In the genomic region with DNA sequence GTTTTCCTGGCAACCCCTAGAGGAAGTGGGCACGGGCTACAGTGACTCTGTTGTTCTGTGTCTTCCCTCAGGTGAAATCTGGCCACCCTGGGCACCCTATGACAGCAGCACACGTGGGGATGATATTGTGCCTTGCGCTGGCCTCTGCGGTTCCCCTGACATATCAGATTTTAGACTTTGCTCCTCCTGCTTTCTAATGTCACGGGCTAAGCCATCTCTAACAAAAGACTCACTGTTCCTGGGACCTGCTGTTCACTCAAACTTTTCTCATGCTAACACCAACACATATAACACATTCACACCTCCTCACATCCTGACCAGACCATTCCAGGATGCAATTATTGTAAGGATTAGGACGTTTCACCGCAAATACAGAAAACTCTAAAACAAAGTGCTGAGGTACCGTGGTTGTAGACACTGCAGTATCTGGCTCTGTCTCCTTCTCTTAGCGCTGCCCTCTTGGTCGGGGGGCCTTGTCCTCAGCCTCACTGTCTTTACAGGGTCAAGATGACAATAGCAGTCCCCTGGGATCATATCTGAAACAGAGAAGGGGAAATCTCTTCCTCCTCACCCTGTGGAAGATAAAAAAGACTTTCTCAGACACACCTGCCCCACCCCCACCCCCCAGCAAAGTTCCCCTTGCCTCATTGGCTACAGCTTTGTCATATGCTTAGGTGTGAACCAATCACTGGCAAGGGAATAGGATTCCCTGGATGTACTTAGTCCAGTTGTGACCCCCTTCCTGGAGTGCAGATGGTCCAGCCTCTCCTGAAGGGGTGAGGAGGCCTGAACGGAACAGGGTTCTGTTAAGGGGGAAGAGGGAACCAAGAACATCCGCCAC, we compare ENCODE assay signal across 1 cellular context.
TF ChIP-seq lines count a peak whose summit lies in the region.

No MANE protein-coding gene starts in this region.

TF ChIP-seq in HepG2, 621 proteins besides CTCF, POLR2A, EP300 and RAD21 (continued from another document and continues in another):
- TF ChIP-seq, protein P1, sequence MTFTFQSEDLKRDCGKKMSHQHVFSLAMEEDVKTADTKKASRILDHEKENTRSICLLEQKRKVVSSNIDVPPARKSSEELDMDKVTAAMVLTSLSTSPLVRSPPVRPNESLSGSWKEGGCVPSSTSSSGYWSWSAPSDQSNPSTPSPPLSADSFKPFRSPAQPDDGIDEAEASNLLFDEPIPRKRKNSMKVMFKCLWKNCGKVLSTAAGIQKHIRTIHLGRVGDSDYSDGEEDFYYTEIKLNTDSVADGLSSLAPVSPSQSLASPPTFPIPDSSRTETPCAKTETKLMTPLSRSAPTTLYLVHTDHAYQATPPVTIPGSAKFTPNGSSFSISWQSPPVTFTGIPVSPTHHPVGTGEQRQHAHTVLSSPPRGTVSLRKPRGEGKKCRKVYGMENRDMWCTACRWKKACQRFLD (CRISPR knock-in tag; IDR thresholded peaks at IDR 0.05; ENCODE audit: borderline replicate concordance): no peak
- TF ChIP-seq HMGA1 (CRISPR knock-in tag; conservative IDR thresholded peaks at IDR 0.05) (no peak), ZZZ3 (CRISPR knock-in tag; IDR thresholded peaks at IDR 0.05; ENCODE audit: borderline replicate concordance) (no peak; the same call in 1 of the 2 replicates), ZNF878 (CRISPR knock-in tag; IDR thresholded peaks at IDR 0.05) (no peak), AKAP8 (CRISPR knock-in tag; IDR thresholded peaks at IDR 0.05) (no peak), RORA (CRISPR knock-in tag; IDR thresholded peaks at IDR 0.05) (no peak), SSRP1 (CRISPR knock-in tag; IDR thresholded peaks at IDR 0.05) (peak; percentile 14; the same call in 1 of the 2 replicates), TOE1 (CRISPR knock-in tag; IDR thresholded peaks at IDR 0.05) (no peak), PAF1 (CRISPR knock-in tag; IDR thresholded peaks at IDR 0.05) (no peak), ZNF225 (CRISPR knock-in tag; IDR thresholded peaks at IDR 0.05) (no peak), ZFP36L1 (CRISPR knock-in tag; IDR thresholded peaks at IDR 0.05) (no peak), ZNF614 (CRISPR knock-in tag; IDR thresholded peaks at IDR 0.05; ENCODE audit: borderline replicate concordance) (peak; percentile 64; the same call in 1 of the 2 replicates), ZNF543 (CRISPR knock-in tag; IDR thresholded peaks at IDR 0.05) (peak; percentile 71; the same call in 1 of the 2 replicates), ZNF644 (CRISPR knock-in tag; IDR thresholded peaks at IDR 0.05; ENCODE audit: low read depth) (peak; percentile 70; the same call in 1 of the 2 replicates), ZBTB7B (CRISPR knock-in tag; IDR thresholded peaks at IDR 0.05) (peak; percentile 39; the same call in 1 of the 2 replicates), ZNF776 (CRISPR knock-in tag; IDR thresholded peaks at IDR 0.05) (no peak), TBP (CRISPR knock-in tag; IDR thresholded peaks at IDR 0.05) (no peak), DNMT3B (CRISPR knock-in tag; conservative IDR thresholded peaks at IDR 0.05) (no peak), AGO2 (optimal IDR thresholded peaks at IDR 0.05; ENCODE audit: low read depth, low read length) (no peak), NONO (IDR thresholded peaks at IDR 0.05) (no peak), NONO (CRISPR knock-in tag; conservative IDR thresholded peaks at IDR 0.05) (0 out of 2 replicates have a peak, but pooled peaks have one; percentile 42), ZFP90 (CRISPR knock-in tag; IDR thresholded peaks at IDR 0.05; ENCODE audit: borderline replicate concordance) (no peak), FOSL1 (CRISPR knock-in tag; IDR thresholded peaks at IDR 0.05; ENCODE audit: borderline replicate concordance) (no peak), SP5 (CRISPR knock-in tag; IDR thresholded peaks at IDR 0.05; ENCODE audit: borderline replicate concordance, low read depth) (no peak), HNF4A (CRISPR knock-in tag; IDR thresholded peaks at IDR 0.05) (peak; percentile 90), ZNF629 (CRISPR knock-in tag; conservative IDR thresholded peaks at IDR 0.05) (no peak), KLF13 (CRISPR knock-in tag; IDR thresholded peaks at IDR 0.05) (no peak), ZNF326 (CRISPR knock-in tag; IDR thresholded peaks at IDR 0.05; ENCODE audit: borderline replicate concordance) (no peak), ZMAT3 (CRISPR knock-in tag; conservative IDR thresholded peaks at IDR 0.05) (no peak), MAZ (IDR thresholded peaks at IDR 0.05; ENCODE audit: borderline replicate concordance, low read depth, low read length) (no peak), MAZ (CRISPR knock-in tag; IDR thresholded peaks at IDR 0.05; ENCODE audit: low read depth) (no peak), NR2F6 (IDR thresholded peaks at IDR 0.05) (peak; percentile 18; the same call in 1 of the 2 replicates), NR2F6 (CRISPR knock-in tag; IDR thresholded peaks at IDR 0.05) (peak; percentile 80), ZNF570 (CRISPR knock-in tag; IDR thresholded peaks at IDR 0.05; ENCODE audit: borderline replicate concordance) (no peak), REXO4 (CRISPR knock-in tag; IDR thresholded peaks at IDR 0.05; ENCODE audit: borderline replicate concordance) (no peak), ZNF839 (CRISPR knock-in tag; IDR thresholded peaks at IDR 0.05; ENCODE audit: borderline replicate concordance) (no peak), ZNF20 (CRISPR knock-in tag; IDR thresholded peaks at IDR 0.05) (no peak), SMAD9 (CRISPR knock-in tag; IDR thresholded peaks at IDR 0.05) (no peak), FOXJ3 (CRISPR knock-in tag; IDR thresholded peaks at IDR 0.05; ENCODE audit: borderline replicate concordance) (peak; percentile 23; the same call in 1 of the 2 replicates), ZFP36 (IDR thresholded peaks at IDR 0.05; ENCODE audit: borderline replicate concordance, low read depth, low read length, partially characterized antibody) (no peak), ZNF17 (CRISPR knock-in tag; IDR thresholded peaks at IDR 0.05) (no peak), PITX1 (CRISPR knock-in tag; IDR thresholded peaks at IDR 0.05) (peak; percentile 85), ZNF781 (CRISPR knock-in tag; IDR thresholded peaks at IDR 0.05; ENCODE audit: borderline replicate concordance, not compliant biosample characterization) (no peak), NCOA5 (CRISPR knock-in tag; IDR thresholded peaks at IDR 0.05) (no peak)
- TF ChIP-seq, protein P2, sequence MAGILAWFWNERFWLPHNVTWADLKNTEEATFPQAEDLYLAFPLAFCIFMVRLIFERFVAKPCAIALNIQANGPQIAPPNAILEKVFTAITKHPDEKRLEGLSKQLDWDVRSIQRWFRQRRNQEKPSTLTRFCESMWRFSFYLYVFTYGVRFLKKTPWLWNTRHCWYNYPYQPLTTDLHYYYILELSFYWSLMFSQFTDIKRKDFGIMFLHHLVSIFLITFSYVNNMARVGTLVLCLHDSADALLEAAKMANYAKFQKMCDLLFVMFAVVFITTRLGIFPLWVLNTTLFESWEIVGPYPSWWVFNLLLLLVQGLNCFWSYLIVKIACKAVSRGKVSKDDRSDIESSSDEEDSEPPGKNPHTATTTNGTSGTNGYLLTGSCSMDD (CRISPR knock-in tag; IDR thresholded peaks at IDR 0.05): no peak
- TF ChIP-seq, protein P3, sequence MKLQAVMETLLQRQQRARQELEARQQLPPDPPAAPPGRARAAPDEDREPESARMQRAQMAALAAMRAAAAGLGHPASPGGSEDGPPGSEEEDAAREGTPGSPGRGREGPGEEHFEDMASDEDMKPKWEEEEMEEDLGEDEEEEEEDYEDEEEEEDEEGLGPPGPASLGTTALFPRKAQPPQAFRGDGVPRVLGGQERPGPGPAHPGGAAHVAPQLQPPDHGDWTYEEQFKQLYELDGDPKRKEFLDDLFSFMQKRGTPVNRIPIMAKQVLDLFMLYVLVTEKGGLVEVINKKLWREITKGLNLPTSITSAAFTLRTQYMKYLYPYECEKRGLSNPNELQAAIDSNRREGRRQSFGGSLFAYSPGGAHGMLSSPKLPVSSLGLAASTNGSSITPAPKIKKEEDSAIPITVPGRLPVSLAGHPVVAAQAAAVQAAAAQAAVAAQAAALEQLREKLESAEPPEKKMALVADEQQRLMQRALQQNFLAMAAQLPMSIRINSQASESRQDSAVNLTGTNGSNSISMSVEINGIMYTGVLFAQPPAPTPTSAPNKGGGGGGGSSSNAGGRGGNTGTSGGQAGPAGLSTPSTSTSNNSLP (IDR thresholded peaks at IDR 0.05; ENCODE audit: low read depth, low read length): peak; percentile 60; the same call in 1 of the 2 replicates
- TF ChIP-seq, protein P4, sequence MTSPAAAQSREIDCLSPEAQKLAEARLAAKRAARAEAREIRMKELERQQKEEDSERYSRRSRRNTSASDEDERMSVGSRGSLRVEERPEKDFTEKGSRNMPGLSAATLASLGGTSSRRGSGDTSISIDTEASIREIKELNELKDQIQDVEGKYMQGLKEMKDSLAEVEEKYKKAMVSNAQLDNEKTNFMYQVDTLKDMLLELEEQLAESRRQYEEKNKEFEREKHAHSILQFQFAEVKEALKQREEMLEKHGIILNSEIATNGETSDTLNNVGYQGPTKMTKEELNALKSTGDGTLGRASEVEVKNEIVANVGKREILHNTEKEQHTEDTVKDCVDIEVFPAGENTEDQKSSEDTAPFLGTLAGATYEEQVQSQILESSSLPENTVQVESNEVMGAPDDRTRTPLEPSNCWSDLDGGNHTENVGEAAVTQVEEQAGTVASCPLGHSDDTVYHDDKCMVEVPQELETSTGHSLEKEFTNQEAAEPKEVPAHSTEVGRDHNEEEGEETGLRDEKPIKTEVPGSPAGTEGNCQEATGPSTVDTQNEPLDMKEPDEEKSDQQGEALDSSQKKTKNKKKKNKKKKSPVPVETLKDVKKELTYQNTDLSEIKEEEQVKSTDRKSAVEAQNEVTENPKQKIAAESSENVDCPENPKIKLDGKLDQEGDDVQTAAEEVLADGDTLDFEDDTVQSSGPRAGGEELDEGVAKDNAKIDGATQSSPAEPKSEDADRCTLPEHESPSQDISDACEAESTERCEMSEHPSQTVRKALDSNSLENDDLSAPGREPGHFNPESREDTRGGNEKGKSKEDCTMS (CRISPR knock-in tag; conservative IDR thresholded peaks at IDR 0.05): no peak
- TF ChIP-seq, protein P5, sequence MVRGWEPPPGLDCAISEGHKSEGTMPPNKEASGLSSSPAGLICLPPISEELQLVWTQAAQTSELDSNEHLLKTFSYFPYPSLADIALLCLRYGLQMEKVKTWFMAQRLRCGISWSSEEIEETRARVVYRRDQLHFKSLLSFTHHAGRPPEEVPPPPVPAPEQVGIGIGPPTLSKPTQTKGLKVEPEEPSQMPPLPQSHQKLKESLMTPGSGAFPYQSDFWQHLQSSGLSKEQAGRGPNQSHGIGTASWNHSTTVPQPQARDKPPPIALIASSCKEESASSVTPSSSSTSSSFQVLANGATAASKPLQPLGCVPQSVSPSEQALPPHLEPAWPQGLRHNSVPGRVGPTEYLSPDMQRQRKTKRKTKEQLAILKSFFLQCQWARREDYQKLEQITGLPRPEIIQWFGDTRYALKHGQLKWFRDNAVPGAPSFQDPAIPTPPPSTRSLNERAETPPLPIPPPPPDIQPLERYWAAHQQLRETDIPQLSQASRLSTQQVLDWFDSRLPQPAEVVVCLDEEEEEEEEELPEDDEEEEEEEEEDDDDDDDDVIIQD (CRISPR knock-in tag; IDR thresholded peaks at IDR 0.05; ENCODE audit: low read depth): peak; percentile 48
- TF ChIP-seq, protein P6, sequence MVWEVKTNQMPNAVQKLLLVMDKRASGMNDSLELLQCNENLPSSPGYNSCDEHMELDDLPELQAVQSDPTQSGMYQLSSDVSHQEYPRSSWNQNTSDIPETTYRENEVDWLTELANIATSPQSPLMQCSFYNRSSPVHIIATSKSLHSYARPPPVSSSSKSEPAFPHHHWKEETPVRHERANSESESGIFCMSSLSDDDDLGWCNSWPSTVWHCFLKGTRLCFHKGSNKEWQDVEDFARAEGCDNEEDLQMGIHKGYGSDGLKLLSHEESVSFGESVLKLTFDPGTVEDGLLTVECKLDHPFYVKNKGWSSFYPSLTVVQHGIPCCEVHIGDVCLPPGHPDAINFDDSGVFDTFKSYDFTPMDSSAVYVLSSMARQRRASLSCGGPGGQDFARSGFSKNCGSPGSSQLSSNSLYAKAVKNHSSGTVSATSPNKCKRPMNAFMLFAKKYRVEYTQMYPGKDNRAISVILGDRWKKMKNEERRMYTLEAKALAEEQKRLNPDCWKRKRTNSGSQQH (CRISPR knock-in tag; IDR thresholded peaks at IDR 0.05; ENCODE audit: low read depth): peak; percentile 55; the same call in 1 of the 2 replicates
- TF ChIP-seq, protein P7, sequence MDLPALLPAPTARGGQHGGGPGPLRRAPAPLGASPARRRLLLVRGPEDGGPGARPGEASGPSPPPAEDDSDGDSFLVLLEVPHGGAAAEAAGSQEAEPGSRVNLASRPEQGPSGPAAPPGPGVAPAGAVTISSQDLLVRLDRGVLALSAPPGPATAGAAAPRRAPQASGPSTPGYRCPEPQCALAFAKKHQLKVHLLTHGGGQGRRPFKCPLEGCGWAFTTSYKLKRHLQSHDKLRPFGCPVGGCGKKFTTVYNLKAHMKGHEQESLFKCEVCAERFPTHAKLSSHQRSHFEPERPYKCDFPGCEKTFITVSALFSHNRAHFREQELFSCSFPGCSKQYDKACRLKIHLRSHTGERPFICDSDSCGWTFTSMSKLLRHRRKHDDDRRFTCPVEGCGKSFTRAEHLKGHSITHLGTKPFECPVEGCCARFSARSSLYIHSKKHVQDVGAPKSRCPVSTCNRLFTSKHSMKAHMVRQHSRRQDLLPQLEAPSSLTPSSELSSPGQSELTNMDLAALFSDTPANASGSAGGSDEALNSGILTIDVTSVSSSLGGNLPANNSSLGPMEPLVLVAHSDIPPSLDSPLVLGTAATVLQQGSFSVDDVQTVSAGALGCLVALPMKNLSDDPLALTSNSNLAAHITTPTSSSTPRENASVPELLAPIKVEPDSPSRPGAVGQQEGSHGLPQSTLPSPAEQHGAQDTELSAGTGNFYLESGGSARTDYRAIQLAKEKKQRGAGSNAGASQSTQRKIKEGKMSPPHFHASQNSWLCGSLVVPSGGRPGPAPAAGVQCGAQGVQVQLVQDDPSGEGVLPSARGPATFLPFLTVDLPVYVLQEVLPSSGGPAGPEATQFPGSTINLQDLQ (CRISPR knock-in tag; IDR thresholded peaks at IDR 0.05): no peak
- TF ChIP-seq, protein P8, sequence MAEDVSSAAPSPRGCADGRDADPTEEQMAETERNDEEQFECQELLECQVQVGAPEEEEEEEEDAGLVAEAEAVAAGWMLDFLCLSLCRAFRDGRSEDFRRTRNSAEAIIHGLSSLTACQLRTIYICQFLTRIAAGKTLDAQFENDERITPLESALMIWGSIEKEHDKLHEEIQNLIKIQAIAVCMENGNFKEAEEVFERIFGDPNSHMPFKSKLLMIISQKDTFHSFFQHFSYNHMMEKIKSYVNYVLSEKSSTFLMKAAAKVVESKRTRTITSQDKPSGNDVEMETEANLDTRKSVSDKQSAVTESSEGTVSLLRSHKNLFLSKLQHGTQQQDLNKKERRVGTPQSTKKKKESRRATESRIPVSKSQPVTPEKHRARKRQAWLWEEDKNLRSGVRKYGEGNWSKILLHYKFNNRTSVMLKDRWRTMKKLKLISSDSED (CRISPR knock-in tag; IDR thresholded peaks at IDR 0.05): no peak
- TF ChIP-seq, protein P9, sequence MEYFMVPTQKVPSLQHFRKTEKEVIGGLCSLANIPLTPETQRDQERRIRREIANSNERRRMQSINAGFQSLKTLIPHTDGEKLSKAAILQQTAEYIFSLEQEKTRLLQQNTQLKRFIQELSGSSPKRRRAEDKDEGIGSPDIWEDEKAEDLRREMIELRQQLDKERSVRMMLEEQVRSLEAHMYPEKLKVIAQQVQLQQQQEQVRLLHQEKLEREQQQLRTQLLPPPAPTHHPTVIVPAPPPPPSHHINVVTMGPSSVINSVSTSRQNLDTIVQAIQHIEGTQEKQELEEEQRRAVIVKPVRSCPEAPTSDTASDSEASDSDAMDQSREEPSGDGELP (IDR thresholded peaks at IDR 0.05; ENCODE audit: borderline replicate concordance, low read depth): peak; percentile 49; the same call in 1 of the 2 replicates
